In genomic region chr3:155241559-155241958, GRCh38 we compare ENCODE assay signal across 28 cellular contexts. TPM values are rescaled to one million over a fixed set of nuclear protein-coding genes. Genes with fewer than 3 reads are reported as not detected.
DNase-seq lines count a peak whose midpoint lies in the region; ATAC-seq, FAIRE-seq and TF ChIP-seq lines count a peak whose summit lies in the region.
"Had no signal": no experiment of that assay in that cellular context is flagged by ENCODE, and none has a peak within 500 bp of the region (broad histone marks: within the 10 kb centered on the region; RNA-seq: fewer than 3 reads in every experiment).

No MANE protein-coding gene starts in this region.

- peak; percentile 56 for DNase-seq in NCI-H82 (lab: John Stamatoyannopoulos, UW)
- no peak for DNase-seq in NCI-H82 treated with DMSO at 0.1 percent for 48 hours (lab: John Stamatoyannopoulos, UW; ENCODE audit: unreplicated experiment)
- peak; percentile 10 for DNase-seq in astrocyte (ENCODE audit: low read depth)
- peak; percentile 91 to 95 for DNase-seq in foreskin fibroblast
- DNase-seq in BE2C: no peak
- no peak for DNase-seq in activated CD8-positive, alpha-beta T cell treated with anti-CD3 and anti-CD28 coated beads, Interleukin-2, amount 10 ng/mL, durations not matched to agents 7 days and 5 days
- DNase-seq in endodermal cell: no peak
- no peak for DNase-seq in stimulated activated CD4-positive, alpha-beta T cell treated with anti-CD3 and anti-CD28 coated beads, Interleukin-4, amount 100 ng/mL, for 1 hour
- DNase-seq: activated CD4-positive, alpha-beta T cell treated with anti-CD3 and anti-CD28 coated beads, Interleukin-2, amount 50 U/mL, for 4 hours; activated effector memory CD4-positive, alpha-beta T cell treated with anti-CD3 and anti-CD28 coated beads, Interleukin-2, amount 50 U/mL, for 16 hours; adrenal gland; caudate nucleus; erythroblast; MG63; NCI-H146; NCI-H774; PC-9; T-helper 2 cell had no signal

- H3K79me2 ChIP-seq in astrocyte (ENCODE audit: insufficient read depth, low read length): no peaks in the 10 kb centered on the region

- H3K27ac Mint-ChIP-seq in astrocyte (ENCODE audit: unreplicated experiment): peak overlapping the region; percentile 29
- no peak overlapping the region for H3K27ac Mint-ChIP-seq in activated CD8-positive, alpha-beta T cell treated with anti-CD3 and anti-CD28 coated beads, Interleukin-2, amount 10 ng/mL, durations not matched to agents 7 days and 5 days
- H3K27ac Mint-ChIP-seq in endodermal cell: no peak overlapping the region
- H3K27ac Mint-ChIP-seq: IgD-negative memory B cell, neural progenitor cell had no signal

- H3K4me1 ChIP-seq in astrocyte (ENCODE audit: insufficient read depth, low read length) (no peaks in the 10 kb centered on the region), BE2C (no peaks in the 10 kb centered on the region), endodermal cell (ENCODE audit: control insufficient read depth, insufficient read depth, low read length) (no peaks in the 10 kb centered on the region)
- H3K4me1 ChIP-seq: adrenal gland, neural progenitor cell had no signal

- peaks cover 2% of the 10 kb centered on the region for H3K9me3 Mint-ChIP-seq in astrocyte (ENCODE audit: unreplicated experiment)
- H3K9me3 Mint-ChIP-seq in activated CD8-positive, alpha-beta T cell treated with anti-CD3 and anti-CD28 coated beads, Interleukin-2, amount 10 ng/mL, durations not matched to agents 7 days and 5 days (ENCODE audit: insufficient read depth): no peaks in the 10 kb centered on the region
- no peaks in the 10 kb centered on the region for H3K9me3 Mint-ChIP-seq in endodermal cell

- no peak for ATAC-seq in activated CD8-positive, alpha-beta T cell treated with anti-CD3 and anti-CD28 coated beads, Interleukin-2, amount 10 ng/mL, durations not matched to agents 7 days and 5 days
- ATAC-seq: left lobe of liver had no signal

- FAIRE-seq in astrocyte (lab: Jason Lieb, UNC): no peak
- FAIRE-seq: G401.6 had no signal

- TF ChIP-seq CTCF in astrocyte (IDR thresholded peaks at IDR 0.05; ENCODE audit: insufficient read depth, low read depth, low read length): no peak
- TF ChIP-seq CTCF in foreskin fibroblast (IDR thresholded peaks at IDR 0.05; ENCODE audit: low read depth, low read length): no peak
- no peak for TF ChIP-seq CTCF in BE2C (IDR thresholded peaks at IDR 0.05; ENCODE audit: low read depth, low read length)
- TF ChIP-seq CTCF in endodermal cell (conservative IDR thresholded peaks at IDR 0.05): no peak

- no peaks in the 10 kb centered on the region for H3K27me3 Mint-ChIP-seq in astrocyte (ENCODE audit: low read depth, unreplicated experiment)
- no peaks in the 10 kb centered on the region for H3K27me3 Mint-ChIP-seq in activated CD8-positive, alpha-beta T cell treated with anti-CD3 and anti-CD28 coated beads, Interleukin-2, amount 10 ng/mL, durations not matched to agents 7 days and 5 days (ENCODE audit: low read depth)
- no peaks in the 10 kb centered on the region for H3K27me3 Mint-ChIP-seq in endodermal cell (ENCODE audit: insufficient read depth)
- H3K27me3 Mint-ChIP-seq: IgD-negative memory B cell had no signal

- H3K36me3 ChIP-seq in astrocyte (ENCODE audit: insufficient read depth, low read length) (no peaks in the 10 kb centered on the region), BE2C (no peaks in the 10 kb centered on the region), endodermal cell (ENCODE audit: control insufficient read depth, insufficient read depth, low read length) (no peaks in the 10 kb centered on the region)
- H3K36me3 ChIP-seq: adrenal gland, MG63, neural progenitor cell, SJSA1 had no signal

- CTCF ChIA-PET in activated CD8-positive, alpha-beta T cell treated with anti-CD3 and anti-CD28 coated beads, Interleukin-2, amount 10 ng/mL, durations not matched to agents 7 days and 5 days (lab: Charles Lee): no interaction called here

- H2AFZ ChIP-seq in astrocyte (ENCODE audit: low read depth, low read length): no peak overlapping the region
- H2AFZ ChIP-seq: neural progenitor cell, PC-9 had no signal

- no peak overlapping the region for H3K4me3 ChIP-seq in astrocyte (ENCODE audit: insufficient read depth, low read depth, low read length)
- no peak overlapping the region for H3K4me3 ChIP-seq in foreskin fibroblast (ENCODE audit: low read depth in 1 of 2, low read length in 2 of 2)
- no peak overlapping the region for H3K4me3 ChIP-seq in BE2C (ENCODE audit: low read depth, low read length)
- H3K4me3 ChIP-seq in endodermal cell (ENCODE audit: low read length): no peak overlapping the region
- H3K4me3 ChIP-seq: adrenal gland, MG63, neural progenitor cell, PC-9, SJSA1 had no signal

- H3K4me3 Mint-ChIP-seq in astrocyte (ENCODE audit: unreplicated experiment) (no peak overlapping the region), endodermal cell (no peak overlapping the region)
- H3K4me3 Mint-ChIP-seq in activated CD8-positive, alpha-beta T cell treated with anti-CD3 and anti-CD28 coated beads, Interleukin-2, amount 10 ng/mL, durations not matched to agents 7 days and 5 days: no peak overlapping the region
- H3K4me3 Mint-ChIP-seq: IgD-negative memory B cell, neural progenitor cell had no signal

- no peak overlapping the region for H3K4me2 ChIP-seq in astrocyte (ENCODE audit: low read length)
- H3K4me2 ChIP-seq: neural progenitor cell, PC-9 had no signal

- H3K36me3 Mint-ChIP-seq in astrocyte (ENCODE audit: low read depth, unreplicated experiment) (peaks cover 1% of the 10 kb centered on the region), endodermal cell (ENCODE audit: low read depth) (peaks cover 4% of the 10 kb centered on the region)
- no peaks in the 10 kb centered on the region for H3K36me3 Mint-ChIP-seq in activated CD8-positive, alpha-beta T cell treated with anti-CD3 and anti-CD28 coated beads, Interleukin-2, amount 10 ng/mL, durations not matched to agents 7 days and 5 days (ENCODE audit: low read depth)
- H3K36me3 Mint-ChIP-seq: IgD-negative memory B cell, neural progenitor cell had no signal

- H4K20me1 ChIP-seq in astrocyte (ENCODE audit: insufficient read depth, low read length): no peaks in the 10 kb centered on the region

- H3K9me3 ChIP-seq in astrocyte (ENCODE audit: insufficient read depth, low read depth, low read length) (no peaks in the 10 kb centered on the region), BE2C (no peaks in the 10 kb centered on the region), endodermal cell (ENCODE audit: control insufficient read depth, low read length) (no peaks in the 10 kb centered on the region)
- H3K9me3 ChIP-seq: adrenal gland, MG63, SJSA1 had no signal

- WGBS in endodermal cell (ENCODE audit: insufficient coverage in 1 of 2, insufficient read length in 1 of 2), 2 experiments: 91 to 93% methylated on average over 3 to 5 of the region's 5 CpGs

- H3K9ac ChIP-seq in astrocyte (ENCODE audit: low read length) (no peak overlapping the region), endodermal cell (ENCODE audit: extremely low read depth, low read length, poor library complexity, severe bottlenecking) (no peak overlapping the region)
- H3K9ac ChIP-seq: neural progenitor cell had no signal

- POLR2A ChIA-PET in activated CD8-positive, alpha-beta T cell treated with anti-CD3 and anti-CD28 coated beads, Interleukin-2, amount 10 ng/mL, durations not matched to agents 7 days and 5 days (lab: Charles Lee): no interaction called here

- H3K27me3 ChIP-seq in astrocyte (ENCODE audit: insufficient read depth, low read length): no peaks in the 10 kb centered on the region
- no peaks in the 10 kb centered on the region for H3K27me3 ChIP-seq in BE2C
- H3K27me3 ChIP-seq in endodermal cell (ENCODE audit: control insufficient read depth, insufficient read depth, low read length, poor library complexity, severe bottlenecking): no peaks in the 10 kb centered on the region
- H3K27me3 ChIP-seq: adrenal gland, MG63, neural progenitor cell, SJSA1 had no signal

- H3K27ac ChIP-seq in astrocyte (ENCODE audit: low read depth, low read length) (no peak overlapping the region), endodermal cell (ENCODE audit: low read depth, low read length) (no peak overlapping the region)
- H3K27ac ChIP-seq: 22Rv1, adrenal gland, C4-2B, neural progenitor cell, PC-9, SJSA1, VCaP had no signal

- peaks cover 12% of the 10 kb centered on the region for H3K4me1 Mint-ChIP-seq in astrocyte (ENCODE audit: low read depth, unreplicated experiment)
- H3K4me1 Mint-ChIP-seq in activated CD8-positive, alpha-beta T cell treated with anti-CD3 and anti-CD28 coated beads, Interleukin-2, amount 10 ng/mL, durations not matched to agents 7 days and 5 days (ENCODE audit: low read depth): no peaks in the 10 kb centered on the region
- H3K4me1 Mint-ChIP-seq in endodermal cell: no peaks in the 10 kb centered on the region
- H3K4me1 Mint-ChIP-seq: IgD-negative memory B cell had no signal

RNA-seq across cellular contexts. Expression of gene STRIT1, which starts 51.9 kb away (rescaled TPM):
- total RNA-seq in astrocyte (not detected in 2 replicates), endodermal cell (not detected)
- polyA plus RNA-seq in BE2C (2012; ENCODE audit: insufficient read depth, insufficient read length, low read depth): not detected
- total RNA-seq in activated CD8-positive, alpha-beta T cell treated with anti-CD3 and anti-CD28 coated beads, Interleukin-2, amount 10 ng/mL, durations not matched to agents 7 days and 5 days: not detected
- polyA plus RNA-seq in endodermal cell (2013, experiment 1 of 2): not detected
- not detected for polyA plus RNA-seq in endodermal cell (2013, experiment 2 of 2)
- total RNA-seq: left lobe of liver, PC-9, pulmonary artery endothelial cell, SJSA1, ureter had no signal
- polyA plus RNA-seq: IgD-negative memory B cell had no signal

Comparison
In these comparisons a context has a peak if more than half of its experiments do, and no peak if none do; other contexts are left out.
1. DNase-seq: peak in NCI-H82 (single experiment), astrocyte (single experiment) and foreskin fibroblast (2 of 2); none in NCI-H82 treated with DMSO at 0.1 percent for 48 hours (single experiment), BE2C (single experiment), activated CD8-positive, alpha-beta T cell treated with anti-CD3 and anti-CD28 coated beads, Interleukin-2, amount 10 ng/mL, durations not matched to agents 7 days and 5 days (single experiment), endodermal cell (single experiment) and stimulated activated CD4-positive, alpha-beta T cell treated with anti-CD3 and anti-CD28 coated beads, Interleukin-4, amount 100 ng/mL, for 1 hour (single experiment).